1 cellular context compared by ENCODE assay signal in the genomic region with DNA sequence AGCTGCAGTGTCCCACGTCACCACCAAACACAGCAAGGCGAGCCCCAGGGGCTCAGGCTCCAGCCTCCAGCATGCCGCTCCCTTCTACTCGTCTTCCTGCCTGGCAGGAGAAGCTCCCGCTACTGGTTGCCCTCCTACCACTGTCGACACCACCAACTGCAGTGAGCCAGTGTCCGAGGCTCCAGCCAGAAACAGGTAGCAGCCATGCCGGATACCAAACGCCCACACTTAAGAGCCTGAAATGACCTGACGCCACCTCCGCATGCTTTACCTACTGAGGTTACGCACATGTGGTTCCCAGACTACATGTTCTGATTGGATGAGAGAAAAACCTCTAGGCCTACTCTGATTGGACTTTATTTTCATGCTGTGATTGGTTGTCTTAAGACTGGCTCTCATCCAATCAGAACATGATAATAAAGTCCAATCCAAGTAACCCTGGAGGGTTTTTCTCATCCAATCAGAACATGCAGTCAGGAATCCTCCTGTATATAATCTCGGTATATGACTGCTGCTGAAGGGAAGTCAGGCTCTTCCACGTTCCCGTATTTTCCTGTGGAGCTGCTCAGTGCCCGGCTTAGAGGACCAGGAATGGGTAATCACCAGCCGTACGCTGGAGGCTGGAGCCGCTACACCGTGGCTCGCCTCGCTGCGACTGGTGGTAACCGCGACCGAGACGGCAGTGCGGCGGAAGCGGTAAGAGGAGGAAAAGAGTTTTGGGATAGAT.
TF ChIP-seq lines count a peak whose summit lies in the region.

A gene (minus strand): TSS at position 120 of the 727 bp plus-strand sequence. CDS start 8,707 bp downstream, outside the sequence.

TF ChIP-seq in HCT116, 20 proteins besides CTCF, POLR2A, EP300 and RAD21:
- TF ChIP-seq POLR2AphosphoS5 (IDR thresholded peaks at IDR 0.05; ENCODE audit: low read depth, low read length) (peak; percentile 47; the same call in 1 of the 2 replicates), EGR1 (IDR thresholded peaks at IDR 0.05; ENCODE audit: low read depth) (peak; percentile 55)
- TF ChIP-seq, protein P1, sequence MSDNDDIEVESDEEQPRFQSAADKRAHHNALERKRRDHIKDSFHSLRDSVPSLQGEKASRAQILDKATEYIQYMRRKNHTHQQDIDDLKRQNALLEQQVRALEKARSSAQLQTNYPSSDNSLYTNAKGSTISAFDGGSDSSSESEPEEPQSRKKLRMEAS (IDR thresholded peaks at IDR 0.05), result peak; percentile 63
TF ChIP-seq in HCT116: peak in this region for 3; not testable (repeated sequence) for 17.
